1 cellular context compared by ENCODE assay signal in genomic region chr11:72812968-72813739, GRCh38.
A peak's percentile ranks its signal among the peaks of the same experiment; 100 is the strongest.
TF ChIP-seq lines count a peak whose summit lies in the region.

No MANE protein-coding gene starts in this region.

TF ChIP-seq in GM12878, 131 proteins besides CTCF, POLR2A, EP300 and RAD21 (continued from another document and continues in another):
- TF ChIP-seq, protein P1, sequence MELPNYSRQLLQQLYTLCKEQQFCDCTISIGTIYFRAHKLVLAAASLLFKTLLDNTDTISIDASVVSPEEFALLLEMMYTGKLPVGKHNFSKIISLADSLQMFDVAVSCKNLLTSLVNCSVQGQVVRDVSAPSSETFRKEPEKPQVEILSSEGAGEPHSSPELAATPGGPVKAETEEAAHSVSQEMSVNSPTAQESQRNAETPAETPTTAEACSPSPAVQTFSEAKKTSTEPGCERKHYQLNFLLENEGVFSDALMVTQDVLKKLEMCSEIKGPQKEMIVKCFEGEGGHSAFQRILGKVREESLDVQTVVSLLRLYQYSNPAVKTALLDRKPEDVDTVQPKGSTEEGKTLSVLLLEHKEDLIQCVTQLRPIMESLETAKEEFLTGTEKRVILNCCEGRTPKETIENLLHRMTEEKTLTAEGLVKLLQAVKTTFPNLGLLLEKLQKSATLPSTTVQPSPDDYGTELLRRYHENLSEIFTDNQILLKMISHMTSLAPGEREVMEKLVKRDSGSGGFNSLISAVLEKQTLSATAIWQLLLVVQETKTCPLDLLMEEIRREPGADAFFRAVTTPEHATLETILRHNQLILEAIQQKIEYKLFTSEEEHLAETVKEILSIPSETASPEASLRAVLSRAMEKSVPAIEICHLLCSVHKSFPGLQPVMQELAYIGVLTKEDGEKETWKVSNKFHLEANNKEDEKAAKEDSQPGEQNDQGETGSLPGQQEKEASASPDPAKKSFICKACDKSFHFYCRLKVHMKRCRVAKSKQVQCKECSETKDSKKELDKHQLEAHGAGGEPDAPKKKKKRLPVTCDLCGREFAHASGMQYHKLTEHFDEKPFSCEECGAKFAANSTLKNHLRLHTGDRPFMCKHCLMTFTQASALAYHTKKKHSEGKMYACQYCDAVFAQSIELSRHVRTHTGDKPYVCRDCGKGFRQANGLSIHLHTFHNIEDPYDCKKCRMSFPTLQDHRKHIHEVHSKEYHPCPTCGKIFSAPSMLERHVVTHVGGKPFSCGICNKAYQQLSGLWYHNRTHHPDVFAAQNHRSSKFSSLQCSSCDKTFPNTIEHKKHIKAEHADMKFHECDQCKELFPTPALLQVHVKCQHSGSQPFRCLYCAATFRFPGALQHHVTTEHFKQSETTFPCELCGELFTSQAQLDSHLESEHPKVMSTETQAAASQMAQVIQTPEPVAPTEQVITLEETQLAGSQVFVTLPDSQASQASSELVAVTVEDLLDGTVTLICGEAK (IDR thresholded peaks at IDR 0.05; ENCODE audit: borderline replicate concordance) = no peak
- no peak for TF ChIP-seq NRF1 (conservative IDR thresholded peaks at IDR 0.05; ENCODE audit: low read depth, low read length)
- no peak for TF ChIP-seq ZNF274 (IDR thresholded peaks at IDR 0.05; ENCODE audit: insufficient read depth, insufficient read length)
- 0 out of 2 replicates have a peak, but pooled peaks have one; percentile 63 for TF ChIP-seq LARP7 (IDR thresholded peaks at IDR 0.05)
- no peak for TF ChIP-seq MEF2A (IDR thresholded peaks at IDR 0.05; ENCODE audit: insufficient read depth, low read depth, low read length)
- TF ChIP-seq REST (IDR thresholded peaks at IDR 0.05; ENCODE audit: low read depth, low read length) = no peak
- TF ChIP-seq FOXM1 (IDR thresholded peaks at IDR 0.05; ENCODE audit: low read depth, low read length) = no peak
- peak; percentile 35; the same call in 1 of the 2 replicates for TF ChIP-seq YY1 (IDR thresholded peaks at IDR 0.05; ENCODE audit: low read depth, low read length)
- 0 out of 2 replicates have a peak, but pooled peaks have one; percentile 11 for TF ChIP-seq JUND (IDR thresholded peaks at IDR 0.05; ENCODE audit: low read depth, low read length)
- TF ChIP-seq SUPT20H (IDR thresholded peaks at IDR 0.05; ENCODE audit: borderline replicate concordance, control insufficient read depth, low read depth, low read length) = no peak
- TF ChIP-seq SREBF1 (IDR thresholded peaks at IDR 0.05; ENCODE audit: low read length) = no peak
- TF ChIP-seq IRF3 (IDR thresholded peaks at IDR 0.05) = no peak
- no peak for TF ChIP-seq CEBPZ (IDR thresholded peaks at IDR 0.05; ENCODE audit: low read depth, low read length)
- TF ChIP-seq, protein P2, sequence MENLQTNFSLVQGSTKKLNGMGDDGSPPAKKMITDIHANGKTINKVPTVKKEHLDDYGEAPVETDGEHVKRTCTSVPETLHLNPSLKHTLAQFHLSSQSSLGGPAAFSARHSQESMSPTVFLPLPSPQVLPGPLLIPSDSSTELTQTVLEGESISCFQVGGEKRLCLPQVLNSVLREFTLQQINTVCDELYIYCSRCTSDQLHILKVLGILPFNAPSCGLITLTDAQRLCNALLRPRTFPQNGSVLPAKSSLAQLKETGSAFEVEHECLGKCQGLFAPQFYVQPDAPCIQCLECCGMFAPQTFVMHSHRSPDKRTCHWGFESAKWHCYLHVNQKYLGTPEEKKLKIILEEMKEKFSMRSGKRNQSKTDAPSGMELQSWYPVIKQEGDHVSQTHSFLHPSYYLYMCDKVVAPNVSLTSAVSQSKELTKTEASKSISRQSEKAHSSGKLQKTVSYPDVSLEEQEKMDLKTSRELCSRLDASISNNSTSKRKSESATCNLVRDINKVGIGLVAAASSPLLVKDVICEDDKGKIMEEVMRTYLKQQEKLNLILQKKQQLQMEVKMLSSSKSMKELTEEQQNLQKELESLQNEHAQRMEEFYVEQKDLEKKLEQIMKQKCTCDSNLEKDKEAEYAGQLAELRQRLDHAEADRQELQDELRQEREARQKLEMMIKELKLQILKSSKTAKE (IDR thresholded peaks at IDR 0.05; ENCODE audit: low read depth, poor library complexity, severe bottlenecking) = no peak
- TF ChIP-seq EZH2 (IDR thresholded peaks at IDR 0.05; ENCODE audit: borderline replicate concordance, control insufficient read depth, low read depth, low read length) = no peak
- TF ChIP-seq RCOR1 (conservative IDR thresholded peaks at IDR 0.05; ENCODE audit: low read depth, low read length) = no peak
- TF ChIP-seq E2F8 (IDR thresholded peaks at IDR 0.05; ENCODE audit: low read depth, partially characterized antibody) = no peak
- no peak for TF ChIP-seq SIX5 (IDR thresholded peaks at IDR 0.05; ENCODE audit: low read depth, low read length, severe bottlenecking)
- TF ChIP-seq NBN (IDR thresholded peaks at IDR 0.05) = peak; percentile 28; the same call in 1 of the 2 replicates
- TF ChIP-seq STAT1 (conservative IDR thresholded peaks at IDR 0.05) = no peak
- TF ChIP-seq JUNB (IDR thresholded peaks at IDR 0.05) = no peak
- TF ChIP-seq, protein P3, sequence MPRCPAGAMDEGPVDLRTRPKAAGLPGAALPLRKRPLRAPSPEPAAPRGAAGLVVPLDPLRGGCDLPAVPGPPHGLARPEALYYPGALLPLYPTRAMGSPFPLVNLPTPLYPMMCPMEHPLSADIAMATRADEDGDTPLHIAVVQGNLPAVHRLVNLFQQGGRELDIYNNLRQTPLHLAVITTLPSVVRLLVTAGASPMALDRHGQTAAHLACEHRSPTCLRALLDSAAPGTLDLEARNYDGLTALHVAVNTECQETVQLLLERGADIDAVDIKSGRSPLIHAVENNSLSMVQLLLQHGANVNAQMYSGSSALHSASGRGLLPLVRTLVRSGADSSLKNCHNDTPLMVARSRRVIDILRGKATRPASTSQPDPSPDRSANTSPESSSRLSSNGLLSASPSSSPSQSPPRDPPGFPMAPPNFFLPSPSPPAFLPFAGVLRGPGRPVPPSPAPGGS (IDR thresholded peaks at IDR 0.05; ENCODE audit: borderline replicate concordance, insufficient read depth, low read depth, low read length, poor library complexity, severe bottlenecking) = no peak
- TF ChIP-seq PAX5 (IDR thresholded peaks at IDR 0.05; ENCODE audit: borderline replicate concordance, low read depth, low read length) = peak; percentile 32; the same call in 1 of the 2 replicates
- no peak for TF ChIP-seq PBX3 (IDR thresholded peaks at IDR 0.05; ENCODE audit: insufficient replicate concordance, low read depth, low read length)
- TF ChIP-seq CREM (IDR thresholded peaks at IDR 0.05; ENCODE audit: low read depth) = no peak; the same call in 1 of the 2 replicates
- TF ChIP-seq USF1 (IDR thresholded peaks at IDR 0.05; ENCODE audit: borderline replicate concordance, extremely low read length, insufficient read depth, low read depth, low read length) = no peak
- TF ChIP-seq BMI1 (IDR thresholded peaks at IDR 0.05; ENCODE audit: borderline replicate concordance) = 0 out of 2 replicates have a peak, but pooled peaks have one; percentile 16
- no peak for TF ChIP-seq POLR2AphosphoS2 (IDR thresholded peaks at IDR 0.05; ENCODE audit: low read depth, low read length)
- peak; percentile 29; the same call in 1 of the 2 replicates for TF ChIP-seq ATF7 (IDR thresholded peaks at IDR 0.05; ENCODE audit: low read depth)
- TF ChIP-seq CREB1 (IDR thresholded peaks at IDR 0.05; ENCODE audit: low read depth) = no peak
- TF ChIP-seq BCL11A (IDR thresholded peaks at IDR 0.05; ENCODE audit: low read depth, low read length) = no peak
